14 cellular contexts compared by ENCODE assay signal in the genomic region with DNA sequence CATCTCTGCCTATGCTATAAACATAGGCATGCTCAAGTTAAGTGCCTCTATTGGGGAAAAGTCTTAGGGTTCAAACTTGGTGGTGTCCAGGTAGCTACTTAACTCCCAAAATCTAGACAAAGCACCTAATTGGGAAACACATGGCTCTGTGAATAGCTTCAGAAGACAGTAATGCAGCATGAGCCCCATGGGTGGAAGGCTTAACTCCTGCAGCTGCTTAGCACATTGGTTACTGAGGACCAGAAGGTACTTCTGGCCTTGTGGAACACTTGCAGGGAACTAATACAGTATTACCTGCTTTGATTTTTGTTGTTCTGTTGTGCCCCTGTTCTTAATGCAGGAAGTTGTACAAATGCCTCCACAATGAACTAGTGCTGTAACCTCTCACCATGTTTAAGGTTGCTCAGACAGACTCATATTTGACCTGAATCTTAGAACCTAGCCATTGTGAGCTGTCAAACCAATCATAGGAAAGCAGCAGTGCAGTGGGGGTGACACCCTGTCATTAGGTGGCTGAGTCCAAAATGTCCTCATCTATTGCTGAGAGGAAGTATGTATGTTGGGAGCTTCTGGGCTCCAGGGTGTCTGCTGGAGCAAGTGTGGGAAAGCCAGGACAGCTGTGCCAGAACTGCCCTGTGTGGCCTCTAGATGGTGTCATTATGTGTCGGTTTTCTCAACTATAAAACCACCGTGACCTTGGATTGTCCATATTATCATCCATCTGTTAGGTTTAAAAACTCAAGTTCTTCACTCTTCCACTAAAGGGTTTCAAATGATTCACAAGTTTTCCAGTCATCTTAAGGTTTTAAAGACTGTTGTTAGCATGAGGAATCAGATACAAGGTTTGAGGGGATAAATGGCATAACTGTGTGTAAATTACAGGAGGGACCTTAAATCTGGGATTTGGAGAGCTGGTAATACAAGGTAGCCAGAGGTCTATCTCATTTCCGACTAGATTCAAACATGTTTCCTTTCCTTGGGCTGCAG.
A peak's percentile ranks its signal among the peaks of the same experiment; 100 is the strongest.
DNase-seq lines count a peak whose midpoint lies in the region; ATAC-seq, FAIRE-seq and TF ChIP-seq lines count a peak whose summit lies in the region.
"Had no signal": no experiment of that assay in that cellular context is flagged by ENCODE, and none has a peak within 500 bp of the region (broad histone marks: within the 10 kb centered on the region; RNA-seq: fewer than 3 reads in every experiment).

No MANE protein-coding gene starts in this region.

- H3K27me3 ChIP-seq in cardiac muscle cell (no peaks in the 10 kb centered on the region), endothelial cell of umbilical vein (ENCODE audit: control insufficient read depth in 2 of 2, insufficient read depth in 2 of 2, low read length in 2 of 2) (no peaks in the 10 kb centered on the region)

- peak overlapping the region; percentile 81 for H3K27ac ChIP-seq in cardiac muscle cell
- H3K27ac ChIP-seq in endothelial cell of umbilical vein (ENCODE audit: insufficient read depth, low read depth, low read length): no peak overlapping the region
- H3K27ac ChIP-seq: parathyroid adenoma had no signal

- H3K4me3 ChIP-seq in cardiac muscle cell (no peak overlapping the region), endothelial cell of umbilical vein (replicated peaks in 1 of 3; ENCODE audit: insufficient read depth in 1 of 3, low read depth in 1 of 3, low read length in 3 of 3) (no peak overlapping the region)
- H3K4me3 ChIP-seq: GM12878, lung had no signal

- H3K79me2 ChIP-seq in endothelial cell of umbilical vein (ENCODE audit: control insufficient read depth, insufficient read depth, low read length): no peaks in the 10 kb centered on the region
- H3K79me2 ChIP-seq: parathyroid adenoma had no signal

- POLR2A ChIA-PET in endothelial cell of umbilical vein (lab: Charles Lee): no interaction called here

- no peak overlapping the region for H2AFZ ChIP-seq in endothelial cell of umbilical vein (ENCODE audit: low read depth, low read length)
- H2AFZ ChIP-seq: parathyroid adenoma had no signal

- dilution Hi-C loops in endothelial cell of umbilical vein (cut with MboI; ENCODE audit: extremely low pct_ligation_motif_present, low sequenced_read_pairs): no loop called here

- H3K9me1 ChIP-seq in endothelial cell of umbilical vein (replicated peaks; ENCODE audit: control insufficient read depth, extremely low read depth, insufficient read depth, low read length): no peaks in the 10 kb centered on the region

- TF ChIP-seq CTCF in cardiac muscle cell (IDR thresholded peaks at IDR 0.05; ENCODE audit: low read depth, low read length): peak; percentile 23
- TF ChIP-seq CTCF in endothelial cell of umbilical vein (IDR thresholded peaks at IDR 0.05; ENCODE audit: extremely low read depth in 1 of 2, insufficient read depth in 1 of 2, low read depth in 1 of 2, low read length in 2 of 2): no peak

- TF ChIP-seq POLR2A in endothelial cell of umbilical vein (IDR thresholded peaks at IDR 0.05; ENCODE audit: low read depth, low read length): no peak

- intact Hi-C loops in cardiac septum (cut with DNase I) (no loop called here), endothelial cell of umbilical vein (cut with micrococcal nuclease) (no loop called here)

- no peak overlapping the region for H3K9ac ChIP-seq in endothelial cell of umbilical vein (replicated peaks; ENCODE audit: extremely low read depth, insufficient read depth, low read length)
- H3K9ac ChIP-seq: parathyroid adenoma had no signal

- no peaks in the 10 kb centered on the region for H3K36me3 ChIP-seq in cardiac muscle cell
- no peaks in the 10 kb centered on the region for H3K36me3 ChIP-seq in endothelial cell of umbilical vein (ENCODE audit: control insufficient read depth in 2 of 2, extremely low read depth in 1 of 2, insufficient read depth in 2 of 2, low read length in 2 of 2)

- H3K4me2 ChIP-seq in endothelial cell of umbilical vein (ENCODE audit: insufficient read depth, low read length): no peak overlapping the region

- no peak for ATAC-seq in GM21447 (IDR thresholded peaks at IDR 0.05; ENCODE audit: unreplicated experiment)
- ATAC-seq in GM19351 (IDR thresholded peaks at IDR 0.05; ENCODE audit: unreplicated experiment): no peak
- ATAC-seq: GM12878 had no signal

- peak; percentile 15 for FAIRE-seq in endothelial cell of umbilical vein (lab: Jason Lieb, UNC)
- FAIRE-seq: GM12878 had no signal

- peaks cover 29% of the 10 kb centered on the region for H3K4me1 ChIP-seq in cardiac muscle cell (ENCODE audit: low read depth)
- peaks cover 7% of the 10 kb centered on the region for H3K4me1 ChIP-seq in endothelial cell of umbilical vein (ENCODE audit: control insufficient read depth, extremely low read depth, insufficient read depth, low read length)
- H3K4me1 ChIP-seq: parathyroid adenoma had no signal

- DNase-seq in cardiac muscle cell (ENCODE audit: low read depth in 1 of 2, low spot score in 1 of 2): peak in 1 of 2 donors; percentile 14
- DNase-seq in cardiac septum (ENCODE audit: low spot score): no peak
- DNase-seq in MV-4-11 (lab: John Stamatoyannopoulos, UW): peak; percentile 19
- DNase-seq in endothelial cell of umbilical vein (ENCODE audit: low read depth, low spot score): no peak
- DNase-seq in superior temporal gyrus (ENCODE audit: extremely low spot score): peak; percentile 27
- no peak for DNase-seq in effector CD8-positive, alpha-beta T cell (lab: John Stamatoyannopoulos, UW)
- DNase-seq: activated B cell treated with CpG ODN at 0.5 μM for 24 hours; CD4-positive, CD25-positive, alpha-beta regulatory T cell; NCI-H187 treated with DMSO at 0.1 percent for 48 hours had no signal

- no TSS peak for BruUV-seq in endothelial cell of umbilical vein (replicated peaks; lab: Mats Ljungman, UMichigan)

- no peaks in the 10 kb centered on the region for H4K20me1 ChIP-seq in endothelial cell of umbilical vein (replicated peaks; ENCODE audit: control insufficient read depth, extremely low read depth, insufficient read depth, low read length)

- CTCF ChIA-PET in endothelial cell of umbilical vein (lab: Charles Lee): interaction anchor here (2.0 kb wide), 1 partner anchor 14 kb away, joined by 4 read pairs; no protein-coding TSS in a partner anchor

- H3K9me3 ChIP-seq in cardiac muscle cell (ENCODE audit: low read depth) (no peaks in the 10 kb centered on the region), endothelial cell of umbilical vein (replicated peaks; ENCODE audit: control insufficient read depth, insufficient read depth, low read length) (no peaks in the 10 kb centered on the region)

TF ChIP-seq in endothelial cell of umbilical vein, 7 proteins besides CTCF, POLR2A, EP300 and RAD21:
- TF ChIP-seq POLR2AphosphoS5 (IDR thresholded peaks at IDR 0.05; ENCODE audit: insufficient read depth, low read depth, low read length): no peak
- TF ChIP-seq, protein P1, sequence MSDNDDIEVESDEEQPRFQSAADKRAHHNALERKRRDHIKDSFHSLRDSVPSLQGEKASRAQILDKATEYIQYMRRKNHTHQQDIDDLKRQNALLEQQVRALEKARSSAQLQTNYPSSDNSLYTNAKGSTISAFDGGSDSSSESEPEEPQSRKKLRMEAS (IDR thresholded peaks at IDR 0.05; ENCODE audit: insufficient read depth, insufficient read length): no peak
- no peak for TF ChIP-seq EZH2 (IDR thresholded peaks at IDR 0.05; ENCODE audit: borderline replicate concordance, low read depth, low read length, severe bottlenecking)
- TF ChIP-seq JUN (IDR thresholded peaks at IDR 0.05; ENCODE audit: borderline replicate concordance, insufficient read depth, insufficient read length, low read depth): no peak
- TF ChIP-seq GATA2 (IDR thresholded peaks at IDR 0.05; ENCODE audit: insufficient read depth, insufficient read length, low read depth, low read length): no peak
- TF ChIP-seq MYC (IDR thresholded peaks at IDR 0.05; ENCODE audit: low read depth, low read length): no peak
- no peak for TF ChIP-seq FOS (IDR thresholded peaks at IDR 0.05; ENCODE audit: borderline replicate concordance, insufficient read depth, low read length)

Comparison
In these comparisons a context has a peak if more than half of its experiments do, and no peak if none do; other contexts are left out.
1. DNase-seq: peak in MV-4-11 (single experiment) and superior temporal gyrus (single experiment); none in cardiac septum (single experiment), endothelial cell of umbilical vein (single experiment) and effector CD8-positive, alpha-beta T cell (single experiment).